In the genomic region with DNA sequence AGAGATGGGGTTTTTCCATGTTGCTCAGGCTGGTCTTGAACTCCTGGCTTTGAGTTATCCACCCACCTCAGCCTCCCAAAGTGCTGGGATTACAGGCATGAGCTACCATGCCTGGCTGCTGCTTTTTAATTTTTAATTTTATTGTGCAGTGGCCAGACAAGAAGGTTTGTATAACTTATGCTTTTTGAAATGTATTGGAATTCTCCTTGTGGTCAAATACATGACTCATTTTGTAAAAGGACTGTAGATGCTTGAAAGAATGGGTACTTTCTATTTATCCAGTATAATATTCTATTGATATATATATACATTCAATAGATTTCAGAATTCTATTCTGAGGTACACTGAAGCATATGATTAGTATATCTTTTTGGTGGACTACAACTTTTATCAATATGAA, we compare ENCODE assay signal across 21 cellular contexts.
DNase-seq lines count a peak whose midpoint lies in the region; ATAC-seq lines count a peak whose summit lies in the region.
"Had no signal": no experiment of that assay in that cellular context is flagged by ENCODE, and none has a peak within 500 bp of the region (broad histone marks: within the 10 kb centered on the region; RNA-seq: fewer than 3 reads in every experiment).

No MANE protein-coding gene starts in this region.

- DNase-seq in EL (peak; percentile 44), T-helper 17 cell (no peak), fibroblast of gingiva (ENCODE audit: low read depth) (peak; percentile 33), non-pigmented ciliary epithelial cell (ENCODE audit: low read depth) (peak; percentile 35), NCI-H128 (lab: John Stamatoyannopoulos, UW; ENCODE audit: unreplicated experiment) (no peak), LoVo (ENCODE audit: low spot score) (no peak)
- DNase-seq in naive thymus-derived CD8-positive, alpha-beta T cell = no peak
- DNase-seq: activated CD4-positive, alpha-beta T cell treated with anti-CD3 and anti-CD28 coated beads for 36 hours; activated naive CD4-positive, alpha-beta T cell treated with anti-CD3 and anti-CD28 coated beads, Interleukin-2, amount 10 ng/mL, durations not matched to agents 7 days and 5 days; activated T-cell treated with anti-CD3 and anti-CD28 coated beads, Interleukin-2, amount 50 U/mL, for 72 hours; AML-193; aorta; CD8-positive, alpha-beta memory T cell; hippocampal formation; left ventricle myocardium superior; NCI-H1930; PC-9; posterior cingulate gyrus; right lobe of liver; SIG-M5 had no signal

- H3K36me3 Mint-ChIP-seq in T-helper 17 cell (ENCODE audit: low read depth) = no peaks in the 10 kb centered on the region
- no peaks in the 10 kb centered on the region for H3K36me3 Mint-ChIP-seq in naive thymus-derived CD8-positive, alpha-beta T cell
- H3K36me3 Mint-ChIP-seq: CD8-positive, alpha-beta memory T cell had no signal

- H3K27ac Mint-ChIP-seq in T-helper 17 cell = peak overlapping the region; percentile 5
- H3K27ac Mint-ChIP-seq in naive thymus-derived CD8-positive, alpha-beta T cell = no peak overlapping the region
- H3K27ac Mint-ChIP-seq: activated CD4-positive, alpha-beta T cell treated with anti-CD3 and anti-CD28 coated beads for 36 hours; activated naive CD4-positive, alpha-beta T cell treated with anti-CD3 and anti-CD28 coated beads, Interleukin-2, amount 10 ng/mL, durations not matched to agents 7 days and 5 days; activated T-cell treated with anti-CD3 and anti-CD28 coated beads, Interleukin-2, amount 50 U/mL, for 72 hours had no signal

- no peak for ATAC-seq in T-helper 17 cell
- ATAC-seq in naive thymus-derived CD8-positive, alpha-beta T cell = no peak
- ATAC-seq: activated CD4-positive, alpha-beta T cell treated with anti-CD3 and anti-CD28 coated beads for 36 hours; activated T-cell treated with anti-CD3 and anti-CD28 coated beads, Interleukin-2, amount 50 U/mL, for 72 hours; foreskin keratinocyte; left ventricle myocardium superior; right lobe of liver had no signal

- no peak overlapping the region for H3K4me3 Mint-ChIP-seq in T-helper 17 cell
- no peak overlapping the region for H3K4me3 Mint-ChIP-seq in naive thymus-derived CD8-positive, alpha-beta T cell
- H3K4me3 Mint-ChIP-seq: activated CD4-positive, alpha-beta T cell treated with anti-CD3 and anti-CD28 coated beads for 36 hours; activated naive CD4-positive, alpha-beta T cell treated with anti-CD3 and anti-CD28 coated beads, Interleukin-2, amount 10 ng/mL, durations not matched to agents 7 days and 5 days; activated T-cell treated with anti-CD3 and anti-CD28 coated beads, Interleukin-2, amount 50 U/mL, for 72 hours; CD8-positive, alpha-beta memory T cell had no signal

- peaks cover 5% of the 10 kb centered on the region for H3K27me3 Mint-ChIP-seq in T-helper 17 cell
- no peaks in the 10 kb centered on the region for H3K27me3 Mint-ChIP-seq in naive thymus-derived CD8-positive, alpha-beta T cell
- H3K27me3 Mint-ChIP-seq: activated CD4-positive, alpha-beta T cell treated with anti-CD3 and anti-CD28 coated beads for 36 hours; CD8-positive, alpha-beta memory T cell had no signal

- POLR2A ChIA-PET in naive thymus-derived CD8-positive, alpha-beta T cell (lab: Charles Lee) = no interaction called here

- H3K9me3 ChIP-seq in T-helper 17 cell (ENCODE audit: control insufficient read depth, low read length, poor library complexity, severe bottlenecking) = no peaks in the 10 kb centered on the region
- H3K9me3 ChIP-seq: right lobe of liver had no signal

- H3K9me3 Mint-ChIP-seq in naive thymus-derived CD8-positive, alpha-beta T cell = peaks cover 0 to 9% (median 0%) of the 10 kb centered on the region in 9 donors

- no peaks in the 10 kb centered on the region for H3K4me1 Mint-ChIP-seq in T-helper 17 cell
- H3K4me1 Mint-ChIP-seq in naive thymus-derived CD8-positive, alpha-beta T cell = peaks cover 0 to 1% (median 0%) of the 10 kb centered on the region in 4 donors
- H3K4me1 Mint-ChIP-seq: activated CD4-positive, alpha-beta T cell treated with anti-CD3 and anti-CD28 coated beads for 36 hours; CD8-positive, alpha-beta memory T cell had no signal

Comparison
In these comparisons a context has a peak if more than half of its experiments do, and no peak if none do; other contexts are left out.
1. DNase-seq: peak in EL (single experiment), fibroblast of gingiva (single experiment) and non-pigmented ciliary epithelial cell (single experiment); none in T-helper 17 cell (0 of 3), NCI-H128 (single experiment), LoVo (single experiment) and naive thymus-derived CD8-positive, alpha-beta T cell (0 of 10).